8 cellular contexts compared by ENCODE assay signal in the genomic region with DNA sequence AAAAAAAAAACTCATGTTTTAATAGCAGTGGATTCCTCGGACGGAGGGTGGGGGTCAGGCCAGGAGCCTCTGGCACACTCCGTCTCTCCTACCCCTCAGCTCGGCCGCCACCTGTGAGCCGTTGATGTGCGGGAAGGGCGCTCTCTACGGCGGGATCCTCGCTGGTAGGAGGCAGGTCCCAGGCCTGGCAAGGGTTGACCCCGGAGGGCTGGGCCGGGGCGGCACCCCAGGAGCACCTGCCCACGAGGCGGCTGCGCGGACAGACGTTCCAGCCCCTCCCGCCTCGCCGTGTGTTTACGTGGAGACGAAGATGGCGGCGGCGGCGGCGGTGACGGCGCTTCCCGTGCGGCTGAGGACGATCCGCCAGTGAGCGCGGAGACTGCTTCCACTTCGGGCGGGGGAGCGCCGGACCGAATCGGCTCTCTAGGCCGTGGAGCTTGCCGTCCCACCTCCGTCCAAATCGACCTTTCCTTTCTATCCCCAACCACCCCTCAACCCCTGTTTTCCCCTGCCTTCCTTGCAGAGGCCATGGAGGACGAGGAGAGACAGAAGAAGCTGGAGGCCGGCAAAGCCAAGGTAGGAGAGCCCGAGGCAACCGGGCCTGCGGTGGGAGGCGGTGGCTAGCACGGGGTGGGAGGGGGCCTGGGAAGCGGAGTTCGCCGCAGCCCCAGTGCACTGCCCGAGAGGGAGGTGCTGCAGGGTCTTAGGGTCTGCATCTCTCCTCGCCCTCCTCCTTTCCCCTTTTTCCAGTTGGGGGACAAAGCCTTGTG. TPM values are rescaled to one million over a fixed set of nuclear protein-coding genes. Genes with fewer than 3 reads are reported as not detected.
DNase-seq lines count a peak whose midpoint lies in the region; ATAC-seq and TF ChIP-seq lines count a peak whose summit lies in the region.

A gene (plus strand): TSS at position 291 of the 770 bp plus-strand sequence. CDS start 238 bp downstream, at position 529.

- ATAC-seq in HG03175 (IDR thresholded peaks at IDR 0.05; ENCODE audit: unreplicated experiment), result peak; percentile 95
- ATAC-seq in activated CD4-positive, alpha-beta T cell treated with anti-CD3 and anti-CD28 coated beads for 36 hours, result peak; percentile 91

- in situ Hi-C loops in GM18951 (cut with MboI; ENCODE audit: low sequenced_read_pairs, unreplicated experiment), result no loop called here

- CTCF ChIA-PET in activated CD4-positive, alpha-beta T cell treated with anti-CD3 and anti-CD28 coated beads for 36 hours (lab: Charles Lee), result interaction anchor here (0.9 to 3.1 kb wide), 4 partner anchors 60 to 483 kb away, joined by 3 to 20 read pairs (median 4); a partner anchor contains a TSS

- POLR2A ChIA-PET in activated CD4-positive, alpha-beta T cell treated with anti-CD3 and anti-CD28 coated beads for 36 hours (lab: Charles Lee), result interaction anchor here (0.7 to 1.4 kb wide), 2 partner anchors 60 to 305 kb away, joined by 3 to 4 read pairs; a partner anchor contains a TSS

- peaks cover 29% of the 10 kb centered on the region for H3K4me1 Mint-ChIP-seq in activated CD4-positive, alpha-beta T cell treated with anti-CD3 and anti-CD28 coated beads for 36 hours

- H3K4me3 ChIP-seq in AG10803 (ENCODE audit: low read length) (peak within 1 kb of the TSS; percentile 95), choroid plexus epithelial cell (ENCODE audit: low read depth, low read length) (peak within 1 kb of the TSS; percentile 94)

- H3K4me3 Mint-ChIP-seq in activated CD4-positive, alpha-beta T cell treated with anti-CD3 and anti-CD28 coated beads for 36 hours, result peak within 1 kb of the TSS; percentile 87

- no peaks in the 10 kb centered on the region for H3K27me3 Mint-ChIP-seq in activated CD4-positive, alpha-beta T cell treated with anti-CD3 and anti-CD28 coated beads for 36 hours

- peaks cover 3% of the 10 kb centered on the region for H3K36me3 Mint-ChIP-seq in activated CD4-positive, alpha-beta T cell treated with anti-CD3 and anti-CD28 coated beads for 36 hours (ENCODE audit: low read depth)

- TF ChIP-seq POLR2A in GM18951 (IDR thresholded peaks at IDR 0.05; ENCODE audit: extremely low read depth, insufficient read depth, insufficient read length), result peak; percentile 84

- H3K9me3 Mint-ChIP-seq in activated CD4-positive, alpha-beta T cell treated with anti-CD3 and anti-CD28 coated beads for 36 hours (ENCODE audit: low read depth), result no peaks in the 10 kb centered on the region

- intact Hi-C loops in activated CD4-positive, alpha-beta T cell treated with anti-CD3 and anti-CD28 coated beads for 36 hours (cut with DNase I, micrococcal nuclease), result loop anchor here (1.0 to 10.0 kb wide), 8 partner anchors 60 to 1596 kb away; a partner anchor contains a TSS

- TF ChIP-seq CTCF in AG10803 (conservative IDR thresholded peaks at IDR 0.05; ENCODE audit: low read length), result no peak
- TF ChIP-seq CTCF in choroid plexus epithelial cell (conservative IDR thresholded peaks at IDR 0.05; ENCODE audit: low read depth, low read length), result no peak

- peak; percentile 73 for DNase-seq in AG10803 (ENCODE audit: low read depth)
- peak; percentile 83 for DNase-seq in NCI-H226
- DNase-seq in activated CD4-positive, alpha-beta T cell treated with anti-CD3 and anti-CD28 coated beads for 36 hours, result peak; percentile 94
- DNase-seq in choroid plexus epithelial cell (ENCODE audit: low read depth), result peak; percentile 71
- DNase-seq in left kidney (ENCODE audit: low read depth, low spot score), result peak; percentile 96
- DNase-seq in stimulated activated CD4-positive, alpha-beta T cell treated with anti-CD3 and anti-CD28 coated beads, Interleukin-2, amount 100 ng/mL, for 24 hours, result peak; percentile 88 to 92

- peak within 1 kb of the TSS; percentile 94 for H3K27ac Mint-ChIP-seq in activated CD4-positive, alpha-beta T cell treated with anti-CD3 and anti-CD28 coated beads for 36 hours

RNA-seq across cellular contexts. Expression of the gene that starts here (rescaled TPM):
- 10 to 100 TPM; 25.3 to 25.4 TPM for total RNA-seq in activated CD4-positive, alpha-beta T cell treated with anti-CD3 and anti-CD28 coated beads for 36 hours

Comparison
In these comparisons a context has a peak if more than half of its experiments do, and no peak if none do; other contexts are left out.
1. Peak in every context shown above with its lines: DNase-seq, ATAC-seq and H3K4me3 ChIP-seq.